ENCODE assay signal across 8 cellular contexts in the genomic region with DNA sequence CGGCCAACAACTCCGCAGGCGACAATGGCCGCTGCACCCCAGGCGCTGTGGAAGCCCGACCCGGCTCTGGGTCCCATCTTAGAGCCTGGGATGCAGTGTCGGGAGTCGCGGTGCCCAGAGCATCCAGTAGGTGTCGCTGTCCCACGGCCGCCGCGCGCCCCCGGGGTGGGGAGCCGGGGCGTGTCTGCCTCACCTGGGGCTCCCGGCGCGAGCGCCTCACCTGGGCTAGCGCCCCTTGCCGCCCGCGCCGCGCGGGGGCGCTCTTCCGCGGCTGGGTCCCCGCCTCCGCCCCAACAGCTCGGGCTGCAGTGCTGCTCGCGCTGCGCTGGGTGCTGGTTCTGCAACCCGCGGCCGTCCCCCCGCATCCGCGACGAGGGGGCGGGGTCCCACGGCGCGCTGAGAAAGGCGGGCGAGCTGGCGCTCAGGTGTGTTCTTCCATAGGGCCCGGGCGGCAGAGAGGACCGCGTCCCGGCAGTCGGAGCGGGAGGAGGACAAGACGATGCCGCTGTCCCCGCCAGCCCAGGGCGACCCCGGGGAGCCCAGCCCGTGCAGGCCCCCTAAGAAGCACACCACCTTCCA. TPM values are rescaled to one million over a fixed set of nuclear protein-coding genes. Genes with fewer than 3 reads are reported as not detected.
A peak's percentile ranks its signal among the peaks of the same experiment; 100 is the strongest.
DNase-seq lines count a peak whose midpoint lies in the region; ATAC-seq lines count a peak whose summit lies in the region.

CRYBG1 (plus strand) TSS at position 308 of the 579 bp plus-strand sequence; CDS start at position 500, 192 bp downstream.

- H3K23ac ChIP-seq in trophoblast cell (ENCODE audit: low read length): no peak within 1 kb of the TSS

- H3K27me3 ChIP-seq in HUES64 (ENCODE audit: insufficient read depth, low read length): peaks cover 23% of the 10 kb centered on the region
- peaks cover 8% of the 10 kb centered on the region for H3K27me3 ChIP-seq in trophoblast cell (ENCODE audit: insufficient read depth, low read length)

- intact Hi-C loops in activated naive CD4-positive, alpha-beta T cell treated with anti-CD3 and anti-CD28 coated beads for 36 hours (cut with micrococcal nuclease): loop anchor here (1.0 to 10.0 kb wide), 5 partner anchors 22 to 614 kb away; partner anchors contain the start of gene CD24
- intact Hi-C loops in Right ventricle myocardium inferior (cut with DNase I): no loop called here

- DNase-seq in AG08395 (ENCODE audit: low spot score): peak; percentile 61
- peak; percentile 41 for DNase-seq in SK-N-DZ (ENCODE audit: low spot score)
- peak; percentile 78 for DNase-seq in activated naive CD4-positive, alpha-beta T cell treated with anti-CD3 and anti-CD28 coated beads for 36 hours
- peak; percentile 75 for DNase-seq in Right ventricle myocardium inferior (ENCODE audit: missing footprints)
- peak; percentile 50 to 71 for DNase-seq in trophoblast cell

- no peak within 1 kb of the TSS for H2AK5ac ChIP-seq in trophoblast cell (ENCODE audit: low read length)

- no peaks in the 10 kb centered on the region for H3K9me3 ChIP-seq in HUES64 (ENCODE audit: insufficient read depth, low read depth, low read length)
- H3K9me3 ChIP-seq in trophoblast cell (ENCODE audit: insufficient read depth, low read depth, low read length): no peaks in the 10 kb centered on the region

- CTCF ChIA-PET in activated naive CD4-positive, alpha-beta T cell treated with anti-CD3 and anti-CD28 coated beads for 36 hours (lab: Charles Lee): interaction anchor here (0.6 to 3.4 kb wide), 16 partner anchors 10 to 830 kb away, joined by 3 to 21 read pairs (median 3); no protein-coding TSS in a partner anchor

- no peaks in the 10 kb centered on the region for H3K79me2 ChIP-seq in trophoblast cell (ENCODE audit: control insufficient read depth, insufficient read depth, low read length, poor library complexity)

- H3K27ac ChIP-seq in HUES64 (ENCODE audit: low read depth, low read length) (no peak within 1 kb of the TSS), trophoblast cell (ENCODE audit: low read depth, low read length) (no peak within 1 kb of the TSS), urinary bladder (ENCODE audit: low read depth) (no peak within 1 kb of the TSS)

- peak within 1 kb of the TSS; percentile 71 for H3K4me3 Mint-ChIP-seq in activated naive CD4-positive, alpha-beta T cell treated with anti-CD3 and anti-CD28 coated beads for 36 hours

- peaks cover 9% of the 10 kb centered on the region for H3K4me1 Mint-ChIP-seq in activated naive CD4-positive, alpha-beta T cell treated with anti-CD3 and anti-CD28 coated beads for 36 hours (ENCODE audit: low read depth)

- H3K4me3 ChIP-seq in HUES64 (ENCODE audit: low read length) (peak within 1 kb of the TSS; percentile 71), trophoblast cell (ENCODE audit: low read depth, low read length) (peak within 1 kb of the TSS; percentile 72), urinary bladder (ENCODE audit: low read depth, low read length) (peak within 1 kb of the TSS; percentile 49)

- H3K36me3 ChIP-seq in HUES64 (ENCODE audit: insufficient read depth, low read length) (no peaks in the 10 kb centered on the region), trophoblast cell (ENCODE audit: control insufficient read depth in 1 of 2, insufficient read depth in 2 of 2, low read length in 2 of 2) (no peaks in the 10 kb centered on the region), urinary bladder (ENCODE audit: insufficient read depth) (no peaks in the 10 kb centered on the region)

- H4K91ac ChIP-seq in trophoblast cell (ENCODE audit: low read depth, low read length): no peak within 1 kb of the TSS

- WGBS in HUES64: under 1% methylated on average over 66 of the region's 66 CpGs
- no CpG with 5 or more reads among the region's 66 CpGs for WGBS in trophoblast cell (ENCODE audit: extremely low coverage, insufficient coverage, insufficient read length)
- whole genome bisulfite sequencing in urinary bladder: under 1% methylated on average over 66 of the region's 66 CpGs

- no peak within 1 kb of the TSS for H3K4ac ChIP-seq in trophoblast cell (ENCODE audit: low read depth, low read length)

- H3K4me2 ChIP-seq in trophoblast cell (ENCODE audit: low read length): peak within 1 kb of the TSS; percentile 98

- H3K9me3 Mint-ChIP-seq in activated naive CD4-positive, alpha-beta T cell treated with anti-CD3 and anti-CD28 coated beads for 36 hours: no peaks in the 10 kb centered on the region

- peak; percentile 71 for ATAC-seq in GM19043 (IDR thresholded peaks at IDR 0.05; ENCODE audit: low read depth, unreplicated experiment)
- peak; percentile 67 for ATAC-seq in Right ventricle myocardium inferior

- no peak within 1 kb of the TSS for H2BK5ac ChIP-seq in trophoblast cell (ENCODE audit: low read depth, low read length, poor library complexity)

- H3K36me3 Mint-ChIP-seq in activated naive CD4-positive, alpha-beta T cell treated with anti-CD3 and anti-CD28 coated beads for 36 hours (ENCODE audit: low read depth): no peaks in the 10 kb centered on the region

- H3K4me1 ChIP-seq in HUES64 (ENCODE audit: insufficient read depth, low read length) (peaks cover 4% of the 10 kb centered on the region), trophoblast cell (ENCODE audit: control insufficient read depth in 1 of 2, insufficient read depth in 2 of 2, low read length in 2 of 2) (peaks cover 3 to 8% of the 10 kb centered on the region in 2 experiments), urinary bladder (ENCODE audit: insufficient read depth) (no peaks in the 10 kb centered on the region)

- H3K27ac Mint-ChIP-seq in activated naive CD4-positive, alpha-beta T cell treated with anti-CD3 and anti-CD28 coated beads for 36 hours: no peak within 1 kb of the TSS

- peak within 1 kb of the TSS; percentile 56 for H3K9ac ChIP-seq in HUES64 (ENCODE audit: low read depth, low read length)
- peak within 1 kb of the TSS; percentile 46 for H3K9ac ChIP-seq in trophoblast cell (ENCODE audit: low read length)

- H4K8ac ChIP-seq in trophoblast cell (ENCODE audit: low read depth, low read length): no peak within 1 kb of the TSS

- no peak within 1 kb of the TSS for H2BK120ac ChIP-seq in trophoblast cell (ENCODE audit: insufficient read depth, low read length, poor library complexity)

- no peak within 1 kb of the TSS for H3K14ac ChIP-seq in trophoblast cell (ENCODE audit: low read length)

- no peak within 1 kb of the TSS for H3K18ac ChIP-seq in trophoblast cell (ENCODE audit: low read length)

- no peak within 1 kb of the TSS for H2BK12ac ChIP-seq in trophoblast cell (ENCODE audit: low read length)

- no peak within 1 kb of the TSS for H4K12ac ChIP-seq in trophoblast cell (ENCODE audit: low read depth, low read length)

- H3K79me1 ChIP-seq in trophoblast cell (ENCODE audit: low read length): no peaks in the 10 kb centered on the region

- H2AFZ ChIP-seq in trophoblast cell (ENCODE audit: insufficient read depth, low read length, poor library complexity): peak within 1 kb of the TSS; percentile 62

- peaks cover 40% of the 10 kb centered on the region for H3K27me3 Mint-ChIP-seq in activated naive CD4-positive, alpha-beta T cell treated with anti-CD3 and anti-CD28 coated beads for 36 hours (ENCODE audit: low read depth)

RNA-seq across cellular contexts. Expression of gene CRYBG1, which starts in this region (rescaled TPM):
- 1.4 TPM for polyA plus RNA-seq in HUES64 (2013, experiment 1 of 2)
- 2.0 TPM for polyA plus RNA-seq in HUES64 (2013, experiment 2 of 2)
- not detected in 2 replicates for polyA plus RNA-seq in SK-N-DZ (2014; cell fraction: cytosol; rRNA removed)
- polyA plus RNA-seq in SK-N-DZ (2014; cell fraction: nucleus; rRNA removed): not detected in 2 replicates
- 10 to 100 TPM; 12.9 to 13.0 TPM for total RNA-seq in activated naive CD4-positive, alpha-beta T cell treated with anti-CD3 and anti-CD28 coated beads for 36 hours
- total RNA-seq in Right ventricle myocardium inferior (1.8 TPM), urinary bladder (32.4 TPM)
- 7.2 and 7.8 TPM in 2 replicates for polyA plus RNA-seq in trophoblast cell (2013)
- 6.6 TPM for polyA plus RNA-seq in urinary bladder
